ENCODE assay signal across 9 cellular contexts in genomic region chr3:125374501-125374995, GRCh38. TPM values are rescaled to one million over a fixed set of nuclear protein-coding genes. Genes with fewer than 3 reads are reported as not detected.
DNase-seq lines count a peak whose midpoint lies in the region; ATAC-seq and FAIRE-seq lines count a peak whose summit lies in the region.
"Had no signal": no experiment of that assay in that cellular context is flagged by ENCODE, and none has a peak within 500 bp of the region (broad histone marks: within the 10 kb centered on the region; RNA-seq: fewer than 3 reads in every experiment).

No MANE protein-coding gene starts in this region.

- H3K27me3 Mint-ChIP-seq in activated naive CD4-positive, alpha-beta T cell treated with anti-CD3 and anti-CD28 coated beads, Interleukin-2, amount 10 ng/mL, durations not matched to agents 7 days and 5 days, result peaks cover 4% of the 10 kb centered on the region

- H3K27ac Mint-ChIP-seq in activated naive CD4-positive, alpha-beta T cell treated with anti-CD3 and anti-CD28 coated beads, Interleukin-2, amount 10 ng/mL, durations not matched to agents 7 days and 5 days, result peak overlapping the region; percentile 81

- peaks cover 0 to 18% of the 10 kb centered on the region in 2 donors for H3K36me3 ChIP-seq in neuronal stem cell (replicated peaks in 1 of 2; ENCODE audit: control insufficient read depth in 2 of 2, insufficient read depth in 2 of 2, low read length in 2 of 2)

- H3K4me1 ChIP-seq in neuronal stem cell (ENCODE audit: control insufficient read depth in 2 of 2, insufficient read depth in 1 of 2, low read depth in 1 of 2, low read length in 2 of 2), result peaks cover 4 to 11% of the 10 kb centered on the region in 2 donors

- peak overlapping the region; percentile 96 for H3K4me3 Mint-ChIP-seq in activated naive CD4-positive, alpha-beta T cell treated with anti-CD3 and anti-CD28 coated beads, Interleukin-2, amount 10 ng/mL, durations not matched to agents 7 days and 5 days

- peak; percentile 26 for ATAC-seq in HG02852 (IDR thresholded peaks at IDR 0.05; ENCODE audit: unreplicated experiment)

- no peaks in the 10 kb centered on the region for H3K27me3 ChIP-seq in neuronal stem cell (ENCODE audit: control insufficient read depth in 3 of 3, insufficient read depth in 3 of 3, low read depth in 1 of 3, low read length in 3 of 3)

- peak overlapping the region; percentile 34 for H3K23ac ChIP-seq in neuronal stem cell (ENCODE audit: low read depth, low read length, poor library complexity)

- H4K8ac ChIP-seq in neuronal stem cell (ENCODE audit: low read depth, low read length), result no peak overlapping the region

- no peak overlapping the region for H3K14ac ChIP-seq in neuronal stem cell (ENCODE audit: low read length)

- CTCF ChIA-PET in activated naive CD4-positive, alpha-beta T cell treated with anti-CD3 and anti-CD28 coated beads, Interleukin-2, amount 10 ng/mL, durations not matched to agents 7 days and 5 days (lab: Charles Lee), result no interaction called here

- peak overlapping the region; percentile 41 for H3K4me2 ChIP-seq in neuronal stem cell (ENCODE audit: insufficient read depth, low read length, poor library complexity, severe bottlenecking)

- H3K27ac ChIP-seq in neuronal stem cell (replicated peaks; ENCODE audit: low read length), result peak overlapping the region; percentile 84

- peak overlapping the region; percentile 98 to 99 for H3K4me3 ChIP-seq in neuronal stem cell (ENCODE audit: low read length in 2 of 2)

- H3K9me3 ChIP-seq in neuronal stem cell (replicated peaks in 1 of 2; ENCODE audit: control insufficient read depth in 2 of 2, insufficient read depth in 1 of 2, low read depth in 1 of 2, low read length in 2 of 2), result no peaks in the 10 kb centered on the region

- peaks cover 24% of the 10 kb centered on the region for H3K36me3 Mint-ChIP-seq in activated naive CD4-positive, alpha-beta T cell treated with anti-CD3 and anti-CD28 coated beads, Interleukin-2, amount 10 ng/mL, durations not matched to agents 7 days and 5 days

- FAIRE-seq in urothelium cell line (lab: Jason Lieb, UNC), result peak; percentile 78
- FAIRE-seq: G401.6 had no signal

- peaks cover 39% of the 10 kb centered on the region for H3K4me1 Mint-ChIP-seq in activated naive CD4-positive, alpha-beta T cell treated with anti-CD3 and anti-CD28 coated beads, Interleukin-2, amount 10 ng/mL, durations not matched to agents 7 days and 5 days

- H2BK15ac ChIP-seq in neuronal stem cell (ENCODE audit: low read length), result no peak overlapping the region

- no peak overlapping the region for H2BK12ac ChIP-seq in neuronal stem cell (ENCODE audit: low read length)

- H2AK5ac ChIP-seq in neuronal stem cell (ENCODE audit: low read depth, low read length), result peak overlapping the region; percentile 10

- H3K18ac ChIP-seq in neuronal stem cell (ENCODE audit: low read length), result peak overlapping the region; percentile 22

- peaks cover 3% of the 10 kb centered on the region for H3K79me1 ChIP-seq in neuronal stem cell (ENCODE audit: low read depth, low read length)

- H2BK120ac ChIP-seq in neuronal stem cell (ENCODE audit: low read depth, low read length), result no peak overlapping the region

- H3K9me3 Mint-ChIP-seq in activated naive CD4-positive, alpha-beta T cell treated with anti-CD3 and anti-CD28 coated beads, Interleukin-2, amount 10 ng/mL, durations not matched to agents 7 days and 5 days, result no peaks in the 10 kb centered on the region

- H2AFZ ChIP-seq in neuronal stem cell (ENCODE audit: low read length), result peak overlapping the region; percentile 98

- peak overlapping the region; percentile 93 for H3K9ac ChIP-seq in neuronal stem cell (ENCODE audit: low read depth, low read length, poor library complexity)

- no peak overlapping the region for H4K91ac ChIP-seq in neuronal stem cell (ENCODE audit: low read depth, low read length, poor library complexity)

- DNase-seq in NCI-H1417 (lab: John Stamatoyannopoulos, UW) (peak in 2 of 3 experiments; percentile 75 to 83), NCI-H1417 treated with DMSO at 0.1 percent for 48 hours (lab: John Stamatoyannopoulos, UW) (no peak), NCI-H774 (lab: John Stamatoyannopoulos, UW) (peak; percentile 9), glomerular visceral epithelial cell (ENCODE audit: extremely low spot score) (peak; percentile 36), neuronal stem cell (ENCODE audit: low spot score) (peak; percentile 46), urothelium cell line (ENCODE audit: low spot score) (peak; percentile 58)
- DNase-seq in activated naive CD4-positive, alpha-beta T cell treated with anti-CD3 and anti-CD28 coated beads, Interleukin-2, amount 10 ng/mL, durations not matched to agents 7 days and 5 days, result peak; percentile 61

- H2BK5ac ChIP-seq in neuronal stem cell (ENCODE audit: low read length), result peak overlapping the region; percentile 26

- WGBS in neuronal stem cell (ENCODE audit: extremely low coverage in 2 of 2, insufficient read length in 2 of 2, insufficient replicate concordance in 1 of 2), 2 donors, result no CpG with 5 or more reads among the region's 26 CpGs

- no peak overlapping the region for H3K4ac ChIP-seq in neuronal stem cell (ENCODE audit: low read length)

RNA-seq across cellular contexts. Expression of gene ZNF148, which starts 0.6 kb away (rescaled TPM):
- polyA plus RNA-seq in neuronal stem cell (2013, experiment 1 of 2), result 17.2 TPM
- 18.2 TPM for polyA plus RNA-seq in neuronal stem cell (2013, experiment 2 of 2)
